32 cellular contexts compared by ENCODE assay signal in genomic region chr2:179233626-179234430, GRCh38. TPM values are rescaled to one million over a fixed set of nuclear protein-coding genes. Genes with fewer than 3 reads are reported as not detected.
DNase-seq lines count a peak whose midpoint lies in the region; ATAC-seq and TF ChIP-seq lines count a peak whose summit lies in the region.
"Had no signal": no experiment of that assay in that cellular context is flagged by ENCODE, and none has a peak within 500 bp of the region (broad histone marks: within the 10 kb centered on the region; RNA-seq: fewer than 3 reads in every experiment).

No MANE protein-coding gene starts in this region.

- no peak for TF ChIP-seq EP300 in sigmoid colon (IDR thresholded peaks at IDR 0.05)

- H3K9me3 ChIP-seq in sigmoid colon, result no peaks in the 10 kb centered on the region
- H3K9me3 ChIP-seq: gastroesophageal sphincter, thyroid gland had no signal

- no peak overlapping the region for H3K4me3 Mint-ChIP-seq in dendritic cell treated with granulocyte-macrophage colony-stimulating factor and Interleukin-4, amounts not matched to agents 40 ng/mL and 50 ng/mL, for 4 days
- H3K4me3 Mint-ChIP-seq: neural progenitor cell; T-helper 2 cell treated with Interferon-gamma antibody and Interleukin-4, amounts not matched to agents 5 μg/mL and 100 μg/mL, for 36 hours had no signal

- H3K27ac ChIP-seq in C4-2B (peak overlapping the region; percentile 59), sigmoid colon (peak overlapping the region in 3 of 4 donors; percentile 38 to 48 (median 45))
- H3K27ac ChIP-seq: gastroesophageal sphincter, neural progenitor cell, parathyroid adenoma, thyroid gland, WERI-Rb-1 had no signal

- H3K27me3 ChIP-seq in sigmoid colon, result no peaks in the 10 kb centered on the region
- H3K27me3 ChIP-seq: gastroesophageal sphincter, neural progenitor cell, thyroid gland had no signal

- H3K27me3 Mint-ChIP-seq in dendritic cell treated with granulocyte-macrophage colony-stimulating factor and Interleukin-4, amounts not matched to agents 40 ng/mL and 50 ng/mL, for 4 days, result no peaks in the 10 kb centered on the region

- H3K4me1 Mint-ChIP-seq in dendritic cell treated with granulocyte-macrophage colony-stimulating factor and Interleukin-4, amounts not matched to agents 40 ng/mL and 50 ng/mL, for 4 days (ENCODE audit: low read depth), result peaks cover 50% of the 10 kb centered on the region

- no peaks in the 10 kb centered on the region for H3K9me3 Mint-ChIP-seq in dendritic cell treated with granulocyte-macrophage colony-stimulating factor and Interleukin-4, amounts not matched to agents 40 ng/mL and 50 ng/mL, for 4 days
- H3K9me3 Mint-ChIP-seq: activated naive CD4-positive, alpha-beta T cell treated with anti-CD3 and anti-CD28 coated beads, Interleukin-2, amount 50 U/mL, for 72 hours; T-helper 2 cell treated with Interferon-gamma antibody and Interleukin-4, amounts not matched to agents 5 μg/mL and 100 μg/mL, for 36 hours had no signal

- no peak for TF ChIP-seq POLR2A in sigmoid colon (IDR thresholded peaks at IDR 0.05)

- no peak for TF ChIP-seq CTCF in C4-2B (conservative IDR thresholded peaks at IDR 0.05)
- no peak for TF ChIP-seq CTCF in LNCaP clone FGC (IDR thresholded peaks at IDR 0.05; ENCODE audit: control insufficient read depth, extremely low read depth, insufficient read depth)
- no peak for TF ChIP-seq CTCF in sigmoid colon (IDR thresholded peaks at IDR 0.05)

- H3K4me3 ChIP-seq in LNCaP clone FGC (ENCODE audit: low read depth, low read length) (peak overlapping the region; percentile 29; the same call in 1 of the 2 replicates), sigmoid colon (no peak overlapping the region)
- H3K4me3 ChIP-seq: gastroesophageal sphincter, GM12878, neural progenitor cell, skin epidermis, thyroid gland had no signal

- peaks cover 8% of the 10 kb centered on the region for H3K36me3 Mint-ChIP-seq in dendritic cell treated with granulocyte-macrophage colony-stimulating factor and Interleukin-4, amounts not matched to agents 40 ng/mL and 50 ng/mL, for 4 days (ENCODE audit: low read depth)
- H3K36me3 Mint-ChIP-seq: activated naive CD4-positive, alpha-beta T cell treated with anti-CD3 and anti-CD28 coated beads, Interleukin-2, amount 50 U/mL, for 72 hours had no signal

- peaks cover 0 to 36% (median 23%) of the 10 kb centered on the region in 4 donors for H3K4me1 ChIP-seq in sigmoid colon
- H3K4me1 ChIP-seq: parathyroid adenoma had no signal

- DNase-seq in LNCaP clone FGC (ENCODE audit: low read depth) (no peak), sigmoid colon (no peak)
- no peak for DNase-seq in stimulated activated CD4-positive, alpha-beta T cell treated with anti-CD3 and anti-CD28 coated beads, Interleukin-2, amount 100 ng/mL, for 48 hours
- DNase-seq in activated CD4-positive, alpha-beta T cell treated with anti-CD3 and anti-CD28 coated beads, Interleukin-2, amount 50 U/mL, for 1 hour, result no peak
- DNase-seq: activated CD4-positive, alpha-beta T cell treated with anti-CD3 and anti-CD28 coated beads for 4 hours; activated CD8-positive, alpha-beta memory T cell treated with anti-CD3 and anti-CD28 coated beads for 24 hours; amygdala; effector CD4-positive, alpha-beta T cell; HCEC 1CT; kidney glomerular epithelial cell; mammary epithelial cell; NCI-H1092 treated with DMSO at 0.1 percent for 48 hours; NCI-H187; NCI-H2171 treated with DMSO at 0.1 percent for 48 hours; NCI-H524 treated with DMSO at 0.1 percent for 48 hours; NK-92 treated with Interleukin-12 subunit alpha and Interleukin-12 subunit beta, amount 100 ng/mL, for 24 hours; retina; SHP77; stimulated activated naive CD8-positive, alpha-beta T cell treated with anti-CD3 and anti-CD28 coated beads, Interleukin-15, Interleukin-2, amounts not matched to agents 100 U/mL and 50 U/mL, for 24 hours; thyroid gland; WERI-Rb-1 had no signal

- peak overlapping the region; percentile 70 for H3K27ac Mint-ChIP-seq in dendritic cell treated with granulocyte-macrophage colony-stimulating factor and Interleukin-4, amounts not matched to agents 40 ng/mL and 50 ng/mL, for 4 days
- H3K27ac Mint-ChIP-seq: activated naive CD4-positive, alpha-beta T cell treated with anti-CD3 and anti-CD28 coated beads, Interleukin-2, amount 50 U/mL, for 72 hours; neural progenitor cell; T-helper 2 cell treated with Interferon-gamma antibody and Interleukin-4, amounts not matched to agents 5 μg/mL and 100 μg/mL, for 36 hours had no signal

- no peaks in the 10 kb centered on the region for H3K36me3 ChIP-seq in sigmoid colon
- H3K36me3 ChIP-seq: gastroesophageal sphincter, neural progenitor cell, thyroid gland, WERI-Rb-1 had no signal

- intact Hi-C loops in dendritic cell treated with granulocyte-macrophage colony-stimulating factor and Interleukin-4, amounts not matched to agents 40 ng/mL and 50 ng/mL, for 4 days (cut with micrococcal nuclease), result loop anchor here (5.0 kb wide), 1 partner anchor 33 kb away; no protein-coding TSS in a partner anchor
- intact Hi-C loops in sigmoid colon (cut with DNase I), result no loop called here

- ATAC-seq in GM18861 (IDR thresholded peaks at IDR 0.05; ENCODE audit: unreplicated experiment), result no peak
- ATAC-seq in HG03139 (IDR thresholded peaks at IDR 0.05; ENCODE audit: unreplicated experiment), result no peak
- ATAC-seq: activated naive CD4-positive, alpha-beta T cell treated with anti-CD3 and anti-CD28 coated beads, Interleukin-2, amount 50 U/mL, for 72 hours; gastroesophageal sphincter; GM12878; stimulated activated naive CD8-positive, alpha-beta T cell treated with anti-CD3 and anti-CD28 coated beads, Interleukin-15, Interleukin-2, amounts not matched to agents 100 U/mL and 50 U/mL, for 24 hours had no signal

- WGBS in sigmoid colon, 2 donors, result 93 to 94% methylated on average over 4 of the region's 4 CpGs

RNA-seq across cellular contexts. Expression of gene SESTD1, which starts 30.8 kb away (rescaled TPM):
- 10 to 100 TPM; 31.0 to 52.3 (median 41.0) TPM for total RNA-seq in sigmoid colon
- 10 to 100 TPM in 2 of 3 donors, 1 to 10 TPM in 1; 9.5 to 21.6 (median 12.8) TPM for polyA plus RNA-seq in sigmoid colon
